38 cellular contexts compared by ENCODE assay signal in the genomic region with DNA sequence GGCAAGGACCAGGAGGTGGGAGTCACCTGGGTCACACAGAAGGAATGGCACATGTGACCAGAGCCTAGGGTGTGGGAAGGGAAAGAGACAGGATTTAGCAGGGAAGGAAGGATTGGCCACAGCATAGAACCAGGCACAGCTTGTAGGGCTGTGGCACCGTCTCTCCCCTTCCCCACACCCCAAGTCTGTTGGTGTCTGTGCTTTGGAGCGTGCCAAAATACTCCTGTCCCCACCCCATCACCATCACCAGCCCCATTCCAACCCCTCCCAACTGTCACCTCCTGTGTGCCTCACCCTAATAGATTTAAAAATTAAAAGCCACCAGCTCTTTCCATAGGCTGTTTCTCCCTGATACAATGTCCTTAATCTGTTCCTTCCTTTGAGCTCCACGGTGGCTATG. TPM values are rescaled to one million over a fixed set of nuclear protein-coding genes. Genes with fewer than 3 reads are reported as not detected.
"Had no signal": no experiment of that assay in that cellular context is flagged by ENCODE, and none has a peak within 500 bp of the region (broad histone marks: within the 10 kb centered on the region; RNA-seq: fewer than 3 reads in every experiment).

No MANE protein-coding gene starts in this region.

- H3K36me3 ChIP-seq: ascending aorta, breast epithelium, MG63 had no signal

- ATAC-seq: activated CD8-positive, alpha-beta memory T cell treated with anti-CD3 and anti-CD28 coated beads, Interleukin-2, amount 10 ng/mL, durations not matched to agents 7 days and 5 days; body of pancreas; Panc1; SK-N-SH treated with all-trans-retinoic acid at 6 μM for 48 hours; T-cell had no signal

- H3K4me3 ChIP-seq: ascending aorta, body of pancreas, breast epithelium, MG63 had no signal

- H3K27me3 ChIP-seq: ascending aorta, body of pancreas, breast epithelium had no signal

- H3K9me3 ChIP-seq: ascending aorta, body of pancreas, breast epithelium, MG63 had no signal

- H3K27ac ChIP-seq: ascending aorta, body of pancreas, breast epithelium, VCaP had no signal

- DNase-seq: activated B cell treated with CpG ODN at 0.5 μM for 24 hours; activated CD4-positive, alpha-beta memory T cell treated with anti-CD3 and anti-CD28 coated beads, Interleukin-2, amount 10 ng/mL, durations not matched to agents 7 days and 5 days; activated CD4-positive, alpha-beta T cell treated with anti-CD3 and anti-CD28 coated beads for 4 hours; activated CD4-positive, alpha-beta T cell treated with anti-CD3 and anti-CD28 coated beads, Interleukin-2, amount 50 U/mL, for 1 hour; activated CD4-positive, CD25-positive, alpha-beta regulatory T cell treated with anti-CD3 and anti-CD28 coated beads, Interleukin-2, amount 50 U/mL, for 72 hours; activated CD8-positive, alpha-beta memory T cell treated with anti-CD3 and anti-CD28 coated beads for 24 hours; activated CD8-positive, alpha-beta memory T cell treated with anti-CD3 and anti-CD28 coated beads, Interleukin-2, amount 10 ng/mL, durations not matched to agents 7 days and 5 days; activated CD8-positive, alpha-beta memory T cell treated with anti-CD3 and anti-CD28 coated beads, Interleukin-2, amount 50 U/mL, for 48 hours; activated effector memory CD4-positive, alpha-beta T cell treated with Interleukin-2 at 50 U/mL for 16 hours; activated naive CD4-positive, alpha-beta T cell treated with anti-CD3 and anti-CD28 coated beads, Interleukin-2, amount 50 U/mL, for 16 hours; activated naive CD8-positive, alpha-beta T cell treated with anti-CD3 and anti-CD28 coated beads for 36 hours; activated T-cell treated with anti-CD3 and anti-CD28 coated beads, Interleukin-2, amount 50 U/mL, for 48 hours; amygdala; body of pancreas; caudate nucleus; Kasumi-1; KG1; MG63; NCI-H1048; NCI-H1105 treated with DMSO at 0.1 percent for 48 hours; NCI-H1436; NCI-H1694; NCI-H1930; NCI-H2081 treated with DMSO at 0.1 percent for 48 hours; NCI-H345; NCI-H524 treated with DMSO at 0.1 percent for 48 hours; SIG-M5; T-cell; T-helper 2 cell; T-helper 9 cell had no signal

RNA-seq across cellular contexts. Expression of a gene that starts 18.2 kb away (rescaled TPM):
- total RNA-seq: RPMI7951 had no signal

RNA-seq across cellular contexts. Expression of a gene that starts 49.7 kb away (rescaled TPM):
- total RNA-seq: activated B cell treated with CpG ODN at 0.5 μM for 24 hours; activated CD4-positive, alpha-beta memory T cell treated with anti-CD3 and anti-CD28 coated beads, Interleukin-2, amount 10 ng/mL, durations not matched to agents 7 days and 5 days; activated CD8-positive, alpha-beta memory T cell treated with anti-CD3 and anti-CD28 coated beads, Interleukin-2, amount 10 ng/mL, durations not matched to agents 7 days and 5 days; activated naive CD8-positive, alpha-beta T cell treated with anti-CD3 and anti-CD28 coated beads for 36 hours; ascending aorta; body of pancreas; breast epithelium; NCI-H460; RPMI7951; SK-MEL-5; T-cell had no signal
